Comparison of ENCODE assay signal across 13 cellular contexts in the genomic region with DNA sequence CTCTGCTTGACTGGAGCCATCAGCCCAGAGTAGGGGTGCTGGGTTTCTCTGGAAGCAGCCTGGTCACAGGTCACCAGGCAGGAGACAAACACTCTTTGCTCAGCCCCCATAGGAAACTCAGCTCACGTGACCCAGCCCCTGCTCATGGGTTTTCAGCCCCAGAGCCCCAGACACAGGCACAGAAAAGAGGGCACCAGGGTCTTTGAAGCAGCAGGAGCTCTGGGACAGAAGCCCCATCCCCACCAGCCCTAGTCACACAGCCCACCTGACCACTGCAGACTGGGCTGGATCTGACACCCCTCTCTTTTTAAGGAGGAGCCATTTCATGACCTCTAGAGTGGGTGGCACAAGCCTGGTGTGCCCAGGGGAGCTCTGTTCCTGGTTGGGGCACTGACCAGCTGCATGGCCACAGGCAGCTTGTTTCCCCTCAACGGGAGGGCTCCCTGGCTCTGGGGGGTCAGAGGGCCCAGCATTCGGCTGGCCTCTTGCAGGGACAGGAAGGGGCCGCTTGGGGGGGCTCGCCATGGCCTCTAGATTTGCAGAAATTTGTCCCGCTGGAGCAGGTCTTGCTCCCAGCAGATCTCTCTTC. TPM values are rescaled to one million over a fixed set of nuclear protein-coding genes. Genes with fewer than 3 reads are reported as not detected.
DNase-seq lines count a peak whose midpoint lies in the region; ATAC-seq, FAIRE-seq and TF ChIP-seq lines count a peak whose summit lies in the region.
"Had no signal": no experiment of that assay in that cellular context is flagged by ENCODE, and none has a peak within 500 bp of the region (broad histone marks: within the 10 kb centered on the region; RNA-seq: fewer than 3 reads in every experiment).

No MANE protein-coding gene starts in this region.

- ATAC-seq in GM18511 (IDR thresholded peaks at IDR 0.05; ENCODE audit: unreplicated experiment) (peak; percentile 59), HG03354 (IDR thresholded peaks at IDR 0.05; ENCODE audit: poor library complexity, severe bottlenecking, unreplicated experiment) (peak; percentile 47), WTC11 (no peak)

- peaks cover 3% of the 10 kb centered on the region for H3K9me3 Mint-ChIP-seq in astrocyte (ENCODE audit: unreplicated experiment)
- no peaks in the 10 kb centered on the region for H3K9me3 Mint-ChIP-seq in WTC11

- H3K4me1 Mint-ChIP-seq in astrocyte (ENCODE audit: low read depth, unreplicated experiment) = no peaks in the 10 kb centered on the region
- H3K4me1 Mint-ChIP-seq in WTC11 = peaks cover 5% of the 10 kb centered on the region; the same call in 1 of the 2 replicates

- H3K4me3 Mint-ChIP-seq in astrocyte (ENCODE audit: unreplicated experiment) = no peak overlapping the region
- no peak overlapping the region for H3K4me3 Mint-ChIP-seq in WTC11

- H3K27me3 ChIP-seq in BLaER1 (no peaks in the 10 kb centered on the region), astrocyte (ENCODE audit: insufficient read depth, low read length) (no peaks in the 10 kb centered on the region)

- peaks cover 77% of the 10 kb centered on the region for H3K4me1 ChIP-seq in BLaER1
- H3K4me1 ChIP-seq in astrocyte (ENCODE audit: insufficient read depth, low read length) = no peaks in the 10 kb centered on the region
- H3K4me1 ChIP-seq: HAP-1 had no signal

- H3K9me3 ChIP-seq in BLaER1 (peaks cover 3% of the 10 kb centered on the region; the same call in 1 of the 2 replicates), astrocyte (ENCODE audit: insufficient read depth, low read depth, low read length) (no peaks in the 10 kb centered on the region)
- H3K9me3 ChIP-seq: HAP-1 had no signal

- H3K27me3 Mint-ChIP-seq in astrocyte (ENCODE audit: low read depth, unreplicated experiment) (peaks cover 24% of the 10 kb centered on the region), WTC11 (ENCODE audit: low read depth) (no peaks in the 10 kb centered on the region)

- POLR2A ChIA-PET in WTC11 (lab: Charles Lee) = interaction anchor here (0.9 to 1.1 kb wide), 5 partner anchors 14 to 45 kb away, joined by 3 to 4 read pairs (median 3); a partner anchor contains a TSS

- no peak overlapping the region for H2AFZ ChIP-seq in astrocyte (ENCODE audit: low read depth, low read length)

- CTCF ChIA-PET in WTC11 (lab: Charles Lee) = interaction anchor here (0.6 to 3.1 kb wide), 52 partner anchors 8 to 188 kb away, joined by 3 to 170 read pairs (median 6); a partner anchor contains a TSS

- H3K36me3 Mint-ChIP-seq in astrocyte (ENCODE audit: low read depth, unreplicated experiment) (no peaks in the 10 kb centered on the region), WTC11 (no peaks in the 10 kb centered on the region; the same call in 1 of the 2 replicates)

- no peaks in the 10 kb centered on the region for H4K20me1 ChIP-seq in BLaER1
- H4K20me1 ChIP-seq in astrocyte (ENCODE audit: insufficient read depth, low read length) = no peaks in the 10 kb centered on the region

- H3K36me3 ChIP-seq in BLaER1 = peaks cover 12% of the 10 kb centered on the region; the same call in 1 of the 2 replicates
- H3K36me3 ChIP-seq in astrocyte (ENCODE audit: insufficient read depth, low read length) = no peaks in the 10 kb centered on the region
- H3K36me3 ChIP-seq: HAP-1 had no signal

- DNase-seq in astrocyte (ENCODE audit: low read depth) (no peak), GDM1 (lab: John Stamatoyannopoulos, UW) (no peak), WTC11 (ENCODE audit: low spot score) (no peak), SHP77 treated with DMSO at 0.1 percent for 48 hours (lab: John Stamatoyannopoulos, UW) (no peak), epidermal melanocyte (ENCODE audit: insufficient read length, low spot score) (no peak)
- DNase-seq: NCI-H226 had no signal

- H3K4me2 ChIP-seq in BLaER1 = peak overlapping the region; percentile 91
- no peak overlapping the region for H3K4me2 ChIP-seq in astrocyte (ENCODE audit: low read length)

- FAIRE-seq in astrocyte (lab: Jason Lieb, UNC) = no peak

- H3K4me3 ChIP-seq in BLaER1 (peak overlapping the region; percentile 42), astrocyte (ENCODE audit: insufficient read depth, low read depth, low read length) (no peak overlapping the region)
- H3K4me3 ChIP-seq: HAP-1 had no signal

- H3K27ac Mint-ChIP-seq in astrocyte (ENCODE audit: unreplicated experiment) (peak overlapping the region; percentile 18), WTC11 (no peak overlapping the region)

- peak overlapping the region; percentile 61 for H3K9ac ChIP-seq in BLaER1
- H3K9ac ChIP-seq in astrocyte (ENCODE audit: low read length) = no peak overlapping the region

- H3K27ac ChIP-seq in BLaER1 = peak overlapping the region; percentile 84
- no peak overlapping the region for H3K27ac ChIP-seq in astrocyte (ENCODE audit: low read depth, low read length)

- no peaks in the 10 kb centered on the region for H3K79me2 ChIP-seq in astrocyte (ENCODE audit: insufficient read depth, low read length)

- TF ChIP-seq CTCF in astrocyte (IDR thresholded peaks at IDR 0.05; ENCODE audit: insufficient read depth, low read depth, low read length) = no peak
- TF ChIP-seq CTCF in WTC11 (IDR thresholded peaks at IDR 0.05) = no peak

TF ChIP-seq in WTC11, 78 proteins besides CTCF, POLR2A, EP300 and RAD21 (continues in another document):
- TF ChIP-seq, protein P1, sequence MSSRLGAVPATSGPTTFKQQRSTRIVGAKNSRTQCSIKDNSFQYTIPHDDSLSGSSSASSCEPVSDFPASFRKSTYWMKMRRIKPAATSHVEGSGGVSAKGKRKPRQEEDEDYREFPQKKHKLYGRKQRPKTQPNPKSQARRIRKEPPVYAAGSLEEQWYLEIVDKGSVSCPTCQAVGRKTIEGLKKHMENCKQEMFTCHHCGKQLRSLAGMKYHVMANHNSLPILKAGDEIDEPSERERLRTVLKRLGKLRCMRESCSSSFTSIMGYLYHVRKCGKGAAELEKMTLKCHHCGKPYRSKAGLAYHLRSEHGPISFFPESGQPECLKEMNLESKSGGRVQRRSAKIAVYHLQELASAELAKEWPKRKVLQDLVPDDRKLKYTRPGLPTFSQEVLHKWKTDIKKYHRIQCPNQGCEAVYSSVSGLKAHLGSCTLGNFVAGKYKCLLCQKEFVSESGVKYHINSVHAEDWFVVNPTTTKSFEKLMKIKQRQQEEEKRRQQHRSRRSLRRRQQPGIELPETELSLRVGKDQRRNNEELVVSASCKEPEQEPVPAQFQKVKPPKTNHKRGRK (CRISPR knock-in tag; IDR thresholded peaks at IDR 0.05; ENCODE audit: borderline replicate concordance) = no peak
- no peak for TF ChIP-seq ZNF219 (CRISPR knock-in tag; IDR thresholded peaks at IDR 0.05; ENCODE audit: borderline replicate concordance)
- TF ChIP-seq ZNF416 (CRISPR knock-in tag; IDR thresholded peaks at IDR 0.05) = no peak
- TF ChIP-seq, protein P2, sequence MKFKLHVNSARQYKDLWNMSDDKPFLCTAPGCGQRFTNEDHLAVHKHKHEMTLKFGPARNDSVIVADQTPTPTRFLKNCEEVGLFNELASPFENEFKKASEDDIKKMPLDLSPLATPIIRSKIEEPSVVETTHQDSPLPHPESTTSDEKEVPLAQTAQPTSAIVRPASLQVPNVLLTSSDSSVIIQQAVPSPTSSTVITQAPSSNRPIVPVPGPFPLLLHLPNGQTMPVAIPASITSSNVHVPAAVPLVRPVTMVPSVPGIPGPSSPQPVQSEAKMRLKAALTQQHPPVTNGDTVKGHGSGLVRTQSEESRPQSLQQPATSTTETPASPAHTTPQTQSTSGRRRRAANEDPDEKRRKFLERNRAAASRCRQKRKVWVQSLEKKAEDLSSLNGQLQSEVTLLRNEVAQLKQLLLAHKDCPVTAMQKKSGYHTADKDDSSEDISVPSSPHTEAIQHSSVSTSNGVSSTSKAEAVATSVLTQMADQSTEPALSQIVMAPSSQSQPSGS (CRISPR knock-in tag; IDR thresholded peaks at IDR 0.05; ENCODE audit: borderline replicate concordance, low read depth) = no peak
- no peak for TF ChIP-seq FOXJ3 (CRISPR knock-in tag; IDR thresholded peaks at IDR 0.05; ENCODE audit: borderline replicate concordance)
- no peak for TF ChIP-seq ZNF232 (CRISPR knock-in tag; IDR thresholded peaks at IDR 0.05)
- TF ChIP-seq SOX15 (CRISPR knock-in tag; IDR thresholded peaks at IDR 0.05) = no peak
- TF ChIP-seq NFATC4 (CRISPR knock-in tag; IDR thresholded peaks at IDR 0.05) = no peak
- TF ChIP-seq NFYB (CRISPR knock-in tag; conservative IDR thresholded peaks at IDR 0.05; ENCODE audit: low read depth) = no peak
- TF ChIP-seq, protein P3, sequence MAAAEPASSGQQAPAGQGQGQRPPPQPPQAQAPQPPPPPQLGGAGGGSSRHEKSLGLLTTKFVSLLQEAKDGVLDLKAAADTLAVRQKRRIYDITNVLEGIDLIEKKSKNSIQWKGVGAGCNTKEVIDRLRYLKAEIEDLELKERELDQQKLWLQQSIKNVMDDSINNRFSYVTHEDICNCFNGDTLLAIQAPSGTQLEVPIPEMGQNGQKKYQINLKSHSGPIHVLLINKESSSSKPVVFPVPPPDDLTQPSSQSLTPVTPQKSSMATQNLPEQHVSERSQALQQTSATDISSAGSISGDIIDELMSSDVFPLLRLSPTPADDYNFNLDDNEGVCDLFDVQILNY (CRISPR knock-in tag; IDR thresholded peaks at IDR 0.05) = no peak
- no peak for TF ChIP-seq ETV6 (CRISPR knock-in tag; IDR thresholded peaks at IDR 0.05)
- no peak for TF ChIP-seq SP1 (CRISPR knock-in tag; conservative IDR thresholded peaks at IDR 0.05)
- no peak for TF ChIP-seq NR3C1 (CRISPR knock-in tag; conservative IDR thresholded peaks at IDR 0.05; ENCODE audit: low read depth)
- no peak for TF ChIP-seq JUN (CRISPR knock-in tag; IDR thresholded peaks at IDR 0.05)
- TF ChIP-seq, protein P4, sequence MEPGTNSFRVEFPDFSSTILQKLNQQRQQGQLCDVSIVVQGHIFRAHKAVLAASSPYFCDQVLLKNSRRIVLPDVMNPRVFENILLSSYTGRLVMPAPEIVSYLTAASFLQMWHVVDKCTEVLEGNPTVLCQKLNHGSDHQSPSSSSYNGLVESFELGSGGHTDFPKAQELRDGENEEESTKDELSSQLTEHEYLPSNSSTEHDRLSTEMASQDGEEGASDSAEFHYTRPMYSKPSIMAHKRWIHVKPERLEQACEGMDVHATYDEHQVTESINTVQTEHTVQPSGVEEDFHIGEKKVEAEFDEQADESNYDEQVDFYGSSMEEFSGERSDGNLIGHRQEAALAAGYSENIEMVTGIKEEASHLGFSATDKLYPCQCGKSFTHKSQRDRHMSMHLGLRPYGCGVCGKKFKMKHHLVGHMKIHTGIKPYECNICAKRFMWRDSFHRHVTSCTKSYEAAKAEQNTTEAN (CRISPR knock-in tag; IDR thresholded peaks at IDR 0.05) = no peak
- TF ChIP-seq GTF2I (CRISPR knock-in tag; conservative IDR thresholded peaks at IDR 0.05) = no peak

RNA-seq across cellular contexts. Expression of a gene that starts 13.8 kb away (rescaled TPM):
- total RNA-seq in astrocyte (0.25 TPM in 1 of 2 replicates, not detected in the other), WTC11 (2021) (3.0 to 3.5 TPM (median 3.2 TPM) in 3 replicates)
- total RNA-seq: Daoy had no signal

RNA-seq across cellular contexts. Expression of a gene that starts 26.8 kb away (rescaled TPM):
- 0.22 and 0.43 TPM in 2 replicates for total RNA-seq in astrocyte
- total RNA-seq in WTC11 (2021) = 5.2 to 5.8 TPM (median 5.5 TPM) in 3 replicates
- total RNA-seq: glomerular endothelial cell had no signal

RNA-seq across cellular contexts. Expression of a gene that starts 27.3 kb away (rescaled TPM):
- total RNA-seq in astrocyte = not detected in 2 replicates
- not detected in 3 replicates for total RNA-seq in WTC11 (2021)
- total RNA-seq: Daoy, glomerular endothelial cell, left cardiac atrium had no signal

RNA-seq across cellular contexts. Expression of a gene that starts 34.9 kb away (rescaled TPM):
- total RNA-seq in astrocyte (not detected in 2 replicates), WTC11 (2021) (not detected in 3 replicates)
- total RNA-seq: Daoy, glomerular endothelial cell, left cardiac atrium had no signal

RNA-seq across cellular contexts. Expression of a gene that starts 49.6 kb away (rescaled TPM):
- 8.9 and 15.5 TPM in 2 replicates for total RNA-seq in astrocyte
- not detected in 3 replicates for total RNA-seq in WTC11 (2021)
- total RNA-seq: Daoy, glomerular endothelial cell, left cardiac atrium had no signal
